In the genomic region with DNA sequence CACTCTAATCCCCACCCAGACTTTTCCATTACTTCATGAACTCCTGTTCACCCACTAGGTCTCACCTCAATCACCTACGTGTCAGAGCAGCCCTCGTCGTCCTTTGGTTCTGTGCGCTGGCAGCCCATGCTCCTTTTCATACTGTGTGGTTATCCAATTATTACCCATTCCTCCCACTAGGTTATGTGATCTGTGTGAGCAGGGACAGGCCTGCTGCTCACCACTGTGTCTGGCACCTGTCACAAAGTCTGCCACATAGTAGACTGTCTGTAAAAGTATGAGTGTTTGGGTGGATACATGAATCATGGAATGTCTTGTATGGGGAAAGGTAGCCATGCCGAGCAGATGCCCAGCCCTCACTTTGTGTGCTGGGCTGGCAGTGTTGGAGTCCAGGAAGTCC, we compare ENCODE assay signal across 1 cellular context.
TF ChIP-seq lines count a peak whose summit lies in the region.

No MANE protein-coding gene starts in this region.

TF ChIP-seq in HCT116, 20 proteins besides CTCF, POLR2A, EP300 and RAD21 (continued from another document):
- TF ChIP-seq, protein P1, sequence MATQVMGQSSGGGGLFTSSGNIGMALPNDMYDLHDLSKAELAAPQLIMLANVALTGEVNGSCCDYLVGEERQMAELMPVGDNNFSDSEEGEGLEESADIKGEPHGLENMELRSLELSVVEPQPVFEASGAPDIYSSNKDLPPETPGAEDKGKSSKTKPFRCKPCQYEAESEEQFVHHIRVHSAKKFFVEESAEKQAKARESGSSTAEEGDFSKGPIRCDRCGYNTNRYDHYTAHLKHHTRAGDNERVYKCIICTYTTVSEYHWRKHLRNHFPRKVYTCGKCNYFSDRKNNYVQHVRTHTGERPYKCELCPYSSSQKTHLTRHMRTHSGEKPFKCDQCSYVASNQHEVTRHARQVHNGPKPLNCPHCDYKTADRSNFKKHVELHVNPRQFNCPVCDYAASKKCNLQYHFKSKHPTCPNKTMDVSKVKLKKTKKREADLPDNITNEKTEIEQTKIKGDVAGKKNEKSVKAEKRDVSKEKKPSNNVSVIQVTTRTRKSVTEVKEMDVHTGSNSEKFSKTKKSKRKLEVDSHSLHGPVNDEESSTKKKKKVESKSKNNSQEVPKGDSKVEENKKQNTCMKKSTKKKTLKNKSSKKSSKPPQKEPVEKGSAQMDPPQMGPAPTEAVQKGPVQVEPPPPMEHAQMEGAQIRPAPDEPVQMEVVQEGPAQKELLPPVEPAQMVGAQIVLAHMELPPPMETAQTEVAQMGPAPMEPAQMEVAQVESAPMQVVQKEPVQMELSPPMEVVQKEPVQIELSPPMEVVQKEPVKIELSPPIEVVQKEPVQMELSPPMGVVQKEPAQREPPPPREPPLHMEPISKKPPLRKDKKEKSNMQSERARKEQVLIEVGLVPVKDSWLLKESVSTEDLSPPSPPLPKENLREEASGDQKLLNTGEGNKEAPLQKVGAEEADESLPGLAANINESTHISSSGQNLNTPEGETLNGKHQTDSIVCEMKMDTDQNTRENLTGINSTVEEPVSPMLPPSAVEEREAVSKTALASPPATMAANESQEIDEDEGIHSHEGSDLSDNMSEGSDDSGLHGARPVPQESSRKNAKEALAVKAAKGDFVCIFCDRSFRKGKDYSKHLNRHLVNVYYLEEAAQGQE (IDR thresholded peaks at IDR 0.05; ENCODE audit: low read depth) = no peak
- TF ChIP-seq JUND (IDR thresholded peaks at IDR 0.05) = no peak
- no peak for TF ChIP-seq POLR2AphosphoS5 (IDR thresholded peaks at IDR 0.05; ENCODE audit: low read depth, low read length)
- TF ChIP-seq CEBPB (IDR thresholded peaks at IDR 0.05; ENCODE audit: low read depth) = no peak
- no peak for TF ChIP-seq CBX3 (IDR thresholded peaks at IDR 0.05; ENCODE audit: low read depth)
- TF ChIP-seq SRF (IDR thresholded peaks at IDR 0.05; ENCODE audit: low read depth) = no peak
- no peak for TF ChIP-seq EZH2phosphoT487 (IDR thresholded peaks at IDR 0.05; ENCODE audit: borderline replicate concordance)
- no peak for TF ChIP-seq ELF1 (IDR thresholded peaks at IDR 0.05; ENCODE audit: borderline replicate concordance, low read depth)
- TF ChIP-seq, protein P2, sequence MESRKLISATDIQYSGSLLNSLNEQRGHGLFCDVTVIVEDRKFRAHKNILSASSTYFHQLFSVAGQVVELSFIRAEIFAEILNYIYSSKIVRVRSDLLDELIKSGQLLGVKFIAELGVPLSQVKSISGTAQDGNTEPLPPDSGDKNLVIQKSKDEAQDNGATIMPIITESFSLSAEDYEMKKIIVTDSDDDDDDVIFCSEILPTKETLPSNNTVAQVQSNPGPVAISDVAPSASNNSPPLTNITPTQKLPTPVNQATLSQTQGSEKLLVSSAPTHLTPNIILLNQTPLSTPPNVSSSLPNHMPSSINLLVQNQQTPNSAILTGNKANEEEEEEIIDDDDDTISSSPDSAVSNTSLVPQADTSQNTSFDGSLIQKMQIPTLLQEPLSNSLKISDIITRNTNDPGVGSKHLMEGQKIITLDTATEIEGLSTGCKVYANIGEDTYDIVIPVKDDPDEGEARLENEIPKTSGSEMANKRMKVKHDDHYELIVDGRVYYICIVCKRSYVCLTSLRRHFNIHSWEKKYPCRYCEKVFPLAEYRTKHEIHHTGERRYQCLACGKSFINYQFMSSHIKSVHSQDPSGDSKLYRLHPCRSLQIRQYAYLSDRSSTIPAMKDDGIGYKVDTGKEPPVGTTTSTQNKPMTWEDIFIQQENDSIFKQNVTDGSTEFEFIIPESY (IDR thresholded peaks at IDR 0.05; ENCODE audit: extremely low read depth, insufficient replicate concordance, low read length) = no peak
